26 cellular contexts compared by ENCODE assay signal in the genomic region with DNA sequence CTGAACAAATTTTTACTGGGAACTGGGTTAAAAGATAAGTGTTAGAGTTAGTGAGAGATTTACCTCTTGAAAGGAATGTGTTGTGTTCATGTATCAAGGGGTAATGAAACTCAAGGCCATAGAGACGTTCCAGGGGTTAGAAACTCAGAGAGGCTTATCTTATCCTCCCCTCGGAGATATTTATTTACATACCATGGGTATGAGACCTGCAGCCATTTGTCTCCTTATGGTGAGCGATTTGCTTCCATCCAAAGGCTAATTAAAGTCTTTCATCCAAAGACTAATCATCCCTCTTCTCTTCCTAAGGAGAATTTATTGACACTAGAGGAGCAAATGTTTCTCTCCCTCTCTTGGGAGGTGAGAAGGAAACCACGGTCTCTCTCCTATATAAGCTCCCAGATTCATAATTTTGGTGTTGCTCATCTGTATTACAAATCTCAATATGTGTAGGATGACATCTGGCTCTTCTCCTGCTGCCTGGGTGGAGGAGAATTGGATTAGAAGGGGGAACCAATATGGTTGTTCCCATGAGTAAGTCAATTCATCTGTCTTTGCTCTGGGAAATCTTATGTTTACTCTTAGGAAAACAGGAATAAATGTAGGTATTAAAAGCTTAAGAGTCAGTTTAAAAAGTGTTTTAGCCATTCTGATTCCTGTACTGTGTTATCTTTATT.
"Had no signal": no experiment of that assay in that cellular context is flagged by ENCODE, and none has a peak within 500 bp of the region (broad histone marks: within the 10 kb centered on the region; RNA-seq: fewer than 3 reads in every experiment).

No MANE protein-coding gene starts in this region.

- H3K4me1 Mint-ChIP-seq: activated CD4-positive, alpha-beta T cell treated with anti-CD3 and anti-CD28 coated beads for 36 hours; immature natural killer cell; natural killer cell had no signal

- H3K27ac ChIP-seq: body of pancreas, colonic mucosa, dorsolateral prefrontal cortex, gastroesophageal sphincter, neural progenitor cell, right atrium auricular region, suprapubic skin, tibial artery, upper lobe of right lung had no signal

- H3K4me3 ChIP-seq: body of pancreas, colonic mucosa, dorsolateral prefrontal cortex, gastroesophageal sphincter, neural progenitor cell, right atrium auricular region, suprapubic skin, tibial artery, upper lobe of right lung had no signal

- H3K36me3 ChIP-seq: colonic mucosa, right atrium auricular region, tibial artery, upper lobe of right lung had no signal

- H3K4me1 ChIP-seq: body of pancreas, colonic mucosa, suprapubic skin had no signal

- DNase-seq: activated CD4-positive, alpha-beta T cell treated with anti-CD3 and anti-CD28 coated beads for 36 hours; activated CD4-positive, alpha-beta T cell treated with anti-CD3 and anti-CD28 coated beads, Interleukin-2, amount 50 U/mL, for 4 hours; activated CD4-positive, CD25-positive, alpha-beta regulatory T cell; activated naive CD4-positive, alpha-beta T cell; activated T-cell treated with anti-CD3 and anti-CD28 coated beads for 4 hours; activated T-cell treated with anti-CD3 and anti-CD28 coated beads, Interleukin-2, amount 50 U/mL, for 72 hours; anterior cingulate cortex; body of pancreas; colonic mucosa; dorsolateral prefrontal cortex; effector memory CD4-positive, alpha-beta T cell; erythroblast; head of caudate nucleus; hypothalamus; immature natural killer cell; kidney; natural killer cell; occipital lobe; stimulated activated naive CD4-positive, alpha-beta T cell; tibial artery; upper lobe of right lung had no signal

- H3K27ac Mint-ChIP-seq: activated CD4-positive, alpha-beta T cell treated with anti-CD3 and anti-CD28 coated beads for 36 hours; activated naive CD4-positive, alpha-beta T cell treated with anti-CD3 and anti-CD28 coated beads, Interleukin-2, amount 50 U/mL, for 72 hours; activated T-cell treated with anti-CD3 and anti-CD28 coated beads, Interleukin-2, amount 50 U/mL, for 72 hours; immature natural killer cell; natural killer cell; neural progenitor cell had no signal

- H3K9me3 ChIP-seq: body of pancreas, colonic mucosa, gastroesophageal sphincter, right atrium auricular region, suprapubic skin, tibial artery, upper lobe of right lung had no signal

- H3K9ac ChIP-seq: neural progenitor cell had no signal

- FAIRE-seq: kidney had no signal

- H3K27me3 ChIP-seq: body of pancreas, colonic mucosa, dorsolateral prefrontal cortex, gastroesophageal sphincter, neural progenitor cell, right atrium auricular region, suprapubic skin, tibial artery, upper lobe of right lung had no signal

- ATAC-seq: activated CD4-positive, alpha-beta T cell treated with anti-CD3 and anti-CD28 coated beads for 36 hours; activated naive CD4-positive, alpha-beta T cell treated with anti-CD3 and anti-CD28 coated beads, Interleukin-2, amount 50 U/mL, for 72 hours; activated T-cell treated with anti-CD3 and anti-CD28 coated beads, Interleukin-2, amount 50 U/mL, for 72 hours; body of pancreas; gastroesophageal sphincter; natural killer cell; upper lobe of right lung had no signal

- H2AFZ ChIP-seq: neural progenitor cell had no signal

- H3K36me3 Mint-ChIP-seq: natural killer cell had no signal

- H3K9me3 Mint-ChIP-seq: activated T-cell treated with anti-CD3 and anti-CD28 coated beads, Interleukin-2, amount 50 U/mL, for 72 hours; immature natural killer cell; natural killer cell had no signal

- H3K4me2 ChIP-seq: neural progenitor cell had no signal

- H3K4me3 Mint-ChIP-seq: activated CD4-positive, alpha-beta T cell treated with anti-CD3 and anti-CD28 coated beads for 36 hours; activated T-cell treated with anti-CD3 and anti-CD28 coated beads, Interleukin-2, amount 50 U/mL, for 72 hours; immature natural killer cell; natural killer cell; neural progenitor cell had no signal
